In the genomic region with DNA sequence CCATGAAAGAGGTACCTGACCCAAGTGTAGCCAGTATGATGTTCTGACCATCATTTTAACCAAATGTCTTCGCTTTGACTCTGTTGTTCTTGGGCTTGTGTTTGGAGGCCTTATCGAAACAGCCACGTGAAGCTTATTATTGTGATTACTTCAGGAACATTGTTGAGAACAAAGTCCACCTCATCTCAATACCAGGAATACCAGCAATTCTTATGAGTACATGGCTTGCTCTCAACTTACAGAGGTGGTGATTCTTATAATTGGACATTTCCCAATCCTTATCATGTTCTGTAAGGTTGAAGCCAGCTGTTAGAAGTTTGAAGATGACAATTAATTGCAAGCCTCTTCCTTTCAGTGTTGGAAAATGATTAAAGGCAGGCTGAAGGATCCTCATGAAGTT, we compare ENCODE assay signal across 18 cellular contexts.
"Had no signal": no experiment of that assay in that cellular context is flagged by ENCODE, and none has a peak within 500 bp of the region (broad histone marks: within the 10 kb centered on the region; RNA-seq: fewer than 3 reads in every experiment).

No MANE protein-coding gene starts in this region.

- H3K4me3 ChIP-seq: heart right ventricle, left ventricle myocardium inferior, lung, ovary, right atrium auricular region, right lobe of liver, skin epidermis, spleen, tibial nerve, upper lobe of right lung had no signal

- H3K36me3 ChIP-seq: heart right ventricle, left ventricle myocardium inferior, ovary, right atrium auricular region, right lobe of liver, spleen, tibial nerve, upper lobe of right lung had no signal

- H3K27me3 ChIP-seq: heart right ventricle, ovary, right atrium auricular region, right lobe of liver, spleen, tibial nerve, upper lobe of right lung had no signal

- H3K27ac ChIP-seq: heart right ventricle, left ventricle myocardium inferior, ovary, right atrium auricular region, right lobe of liver, skin epidermis, spleen, tibial nerve, upper lobe of right lung had no signal

- DNase-seq: heart right ventricle; hippocampal formation; kidney; left ventricle myocardium inferior; mesendoderm; naive thymus-derived CD4-positive, alpha-beta T cell; ovary; right lobe of liver; spleen; stimulated activated CD4-positive, alpha-beta T cell treated with anti-CD3 and anti-CD28 coated beads, Interleukin-4, amount 100 ng/mL, for 24 hours; stimulated activated naive CD4-positive, alpha-beta T cell; substantia nigra; upper lobe of right lung had no signal

- H3K9me3 ChIP-seq: heart right ventricle, left ventricle myocardium inferior, ovary, right atrium auricular region, right lobe of liver, spleen, tibial nerve, upper lobe of right lung had no signal

- FAIRE-seq: kidney, urothelium cell line had no signal

- H3K4me1 ChIP-seq: left ventricle myocardium inferior, right atrium auricular region, right lobe of liver, tibial nerve, upper lobe of right lung had no signal
